In the genomic region with DNA sequence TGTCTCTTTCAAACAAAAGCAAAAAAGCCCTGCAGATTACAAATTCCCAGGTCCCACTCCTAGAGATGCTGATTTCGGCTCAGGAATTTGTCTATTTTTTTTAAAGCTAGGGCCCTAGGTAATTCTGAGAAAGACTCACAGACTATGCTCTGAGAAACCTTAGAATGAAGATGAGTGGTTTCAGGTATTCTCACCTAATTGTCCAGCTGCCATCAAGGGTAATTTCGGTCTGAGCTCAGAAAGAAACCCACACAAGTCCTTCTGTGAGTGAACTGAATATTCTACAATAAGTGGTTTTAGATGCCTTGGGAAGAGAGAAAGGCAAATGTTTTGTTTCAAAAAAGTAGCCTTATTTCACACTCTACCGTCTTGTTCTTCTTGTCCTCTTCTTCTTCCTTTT, we compare ENCODE assay signal across 18 cellular contexts. TPM values are rescaled to one million over a fixed set of nuclear protein-coding genes. Genes with fewer than 3 reads are reported as not detected.
DNase-seq lines count a peak whose midpoint lies in the region; ATAC-seq and TF ChIP-seq lines count a peak whose summit lies in the region.
"Had no signal": no experiment of that assay in that cellular context is flagged by ENCODE, and none has a peak within 500 bp of the region (broad histone marks: within the 10 kb centered on the region; RNA-seq: fewer than 3 reads in every experiment).

No MANE protein-coding gene starts in this region.

- H3F3A ChIP-seq in SK-N-SH (replicated peaks; ENCODE audit: insufficient read depth): no peaks in the 10 kb centered on the region

- no peaks in the 10 kb centered on the region for H4K20me1 ChIP-seq in SK-N-SH (ENCODE audit: insufficient read depth)

- H3K9ac ChIP-seq in SK-N-SH: no peak overlapping the region
- H3K9ac ChIP-seq: GM23248 had no signal

- no peaks in the 10 kb centered on the region for H3K36me3 ChIP-seq in SK-N-SH (replicated peaks in 1 of 2; ENCODE audit: control insufficient read depth in 1 of 2, insufficient read depth in 2 of 2, low read length in 1 of 2)
- H3K36me3 ChIP-seq in sigmoid colon: no peaks in the 10 kb centered on the region

- POLR2A ChIA-PET in SK-N-SH (lab: Yijun Ruan, JAX): no interaction called here

- TF ChIP-seq EP300 in SK-N-SH (IDR thresholded peaks at IDR 0.05; ENCODE audit: borderline replicate concordance in 1 of 2, low read depth in 1 of 2, low read length in 1 of 2): no peak
- no peak for TF ChIP-seq EP300 in sigmoid colon (IDR thresholded peaks at IDR 0.05)

- H3K9me3 ChIP-seq in SK-N-SH: no peaks in the 10 kb centered on the region
- no peaks in the 10 kb centered on the region for H3K9me3 ChIP-seq in sigmoid colon
- H3K9me3 ChIP-seq: A549, Caco-2 had no signal

- no peaks in the 10 kb centered on the region for H3K79me2 ChIP-seq in SK-N-SH (ENCODE audit: insufficient read depth)

- no peak overlapping the region for H3K27ac ChIP-seq in SK-N-SH (ENCODE audit: low read depth in 2 of 2, low read length in 1 of 2)
- H3K27ac ChIP-seq in angular gyrus (ENCODE audit: low read depth, low read length): peak overlapping the region; percentile 13
- H3K27ac ChIP-seq in temporal lobe (ENCODE audit: low read depth, low read length): peak overlapping the region; percentile 50
- H3K27ac ChIP-seq in sigmoid colon: no peak overlapping the region
- H3K27ac ChIP-seq: 22Rv1, A549, C4-2B, GM23248 had no signal

- H3K27me3 ChIP-seq in SK-N-SH (ENCODE audit: insufficient read depth) (peaks cover 20% of the 10 kb centered on the region), sigmoid colon (no peaks in the 10 kb centered on the region)

- TF ChIP-seq CTCF in SK-N-SH (IDR thresholded peaks at IDR 0.05) (no peak), sigmoid colon (IDR thresholded peaks at IDR 0.05) (no peak)

- H3K4me3 ChIP-seq in SK-N-SH (ENCODE audit: low read depth in 2 of 2, low read length in 1 of 2): no peak overlapping the region
- no peak overlapping the region for H3K4me3 ChIP-seq in sigmoid colon
- H3K4me3 ChIP-seq: A549, GM23248 had no signal

- no peak for TF ChIP-seq POLR2A in sigmoid colon (IDR thresholded peaks at IDR 0.05)

- intact Hi-C loops in sigmoid colon (cut with DNase I): no loop called here

- CTCF ChIA-PET in SK-N-SH (lab: Yijun Ruan, JAX): interaction anchor here (1.1 to 2.5 kb wide), 3 partner anchors 9 to 295 kb away, joined by 3 to 10 read pairs (median 3); no protein-coding TSS in a partner anchor

- no peak for TF ChIP-seq RAD21 in SK-N-SH (IDR thresholded peaks at IDR 0.05; ENCODE audit: low read length)

- WGBS in SK-N-SH (ENCODE audit: low lambda C conversion rate): 21% methylated on average over 3 of the region's 3 CpGs
- 90 to 92% methylated on average over 3 of the region's 3 CpGs for WGBS in sigmoid colon, 2 donors

- DNase-seq in SK-N-SH: no peak
- no peak for DNase-seq in NCI-H1105 (lab: John Stamatoyannopoulos, UW)
- no peak for DNase-seq in sigmoid colon
- no peak for DNase-seq in activated CD8-positive, alpha-beta memory T cell treated with anti-CD3 and anti-CD28 coated beads, Interleukin-2, amount 50 U/mL, for 4 hours
- DNase-seq: AML-193; Caco-2; CD4-positive, alpha-beta T cell; GM23248; HCEC 1CT had no signal

- no peak for ATAC-seq in SK-N-SH treated with all-trans-retinoic acid at 6 μM for 48 hours
- ATAC-seq in HG02885 (IDR thresholded peaks at IDR 0.05; ENCODE audit: poor library complexity, unreplicated experiment): peak; percentile 48
- ATAC-seq: A549 had no signal

- no peaks in the 10 kb centered on the region for H3K9me2 ChIP-seq in SK-N-SH

- no peak overlapping the region for H3K4me2 ChIP-seq in SK-N-SH
- H3K4me2 ChIP-seq: A549 had no signal

- H2AFZ ChIP-seq in SK-N-SH (ENCODE audit: low read depth): 0 out of 2 replicates have a peak overlapping the region, but pooled peaks have one; percentile 14
- H2AFZ ChIP-seq: GM23248 had no signal

- H3K4me1 ChIP-seq in SK-N-SH (ENCODE audit: control insufficient read depth in 1 of 2, insufficient read depth in 2 of 2, low read depth in 1 of 2, low read length in 1 of 2) (no peaks in the 10 kb centered on the region), sigmoid colon (peaks cover 0 to 4% (median 0%) of the 10 kb centered on the region in 4 donors)
- H3K4me1 ChIP-seq: A549, Caco-2 had no signal

TF ChIP-seq in SK-N-SH, 30 proteins besides CTCF, POLR2A, EP300 and RAD21 (continues in another document):
- TF ChIP-seq MAX (IDR thresholded peaks at IDR 0.05; ENCODE audit: low read depth): no peak
- TF ChIP-seq ZBTB33 (IDR thresholded peaks at IDR 0.05; ENCODE audit: borderline replicate concordance, low read depth): no peak
- TF ChIP-seq JUND (IDR thresholded peaks at IDR 0.05): no peak
- TF ChIP-seq NFIC (IDR thresholded peaks at IDR 0.05; ENCODE audit: borderline replicate concordance): no peak
- no peak for TF ChIP-seq SIN3A (IDR thresholded peaks at IDR 0.05; ENCODE audit: borderline replicate concordance, low read depth, low read length)
- no peak for TF ChIP-seq GABPA (IDR thresholded peaks at IDR 0.05; ENCODE audit: low read depth)
- no peak for TF ChIP-seq CHD2 (IDR thresholded peaks at IDR 0.05; ENCODE audit: low read length, partially characterized antibody)
- no peak for TF ChIP-seq SMC3 (IDR thresholded peaks at IDR 0.05; ENCODE audit: low read depth, low read length)
- TF ChIP-seq FOSL2 (IDR thresholded peaks at IDR 0.05; ENCODE audit: borderline replicate concordance, low read depth): no peak
- TF ChIP-seq FOXM1 (IDR thresholded peaks at IDR 0.05; ENCODE audit: low read depth): no peak

TF ChIP-seq in SK-N-SH treated with all-trans-retinoic acid at 6 μM for 48 hours, 23 proteins besides CTCF, POLR2A, EP300 and RAD21 (continues in another document):
- no peak for TF ChIP-seq OSR1 (CRISPR knock-in tag; IDR thresholded peaks at IDR 0.05)
- no peak for TF ChIP-seq ARNTL (CRISPR knock-in tag; IDR thresholded peaks at IDR 0.05; ENCODE audit: borderline replicate concordance, low read depth)
- no peak for TF ChIP-seq SNAI2 (CRISPR knock-in tag; IDR thresholded peaks at IDR 0.05)
- TF ChIP-seq, protein P1, sequence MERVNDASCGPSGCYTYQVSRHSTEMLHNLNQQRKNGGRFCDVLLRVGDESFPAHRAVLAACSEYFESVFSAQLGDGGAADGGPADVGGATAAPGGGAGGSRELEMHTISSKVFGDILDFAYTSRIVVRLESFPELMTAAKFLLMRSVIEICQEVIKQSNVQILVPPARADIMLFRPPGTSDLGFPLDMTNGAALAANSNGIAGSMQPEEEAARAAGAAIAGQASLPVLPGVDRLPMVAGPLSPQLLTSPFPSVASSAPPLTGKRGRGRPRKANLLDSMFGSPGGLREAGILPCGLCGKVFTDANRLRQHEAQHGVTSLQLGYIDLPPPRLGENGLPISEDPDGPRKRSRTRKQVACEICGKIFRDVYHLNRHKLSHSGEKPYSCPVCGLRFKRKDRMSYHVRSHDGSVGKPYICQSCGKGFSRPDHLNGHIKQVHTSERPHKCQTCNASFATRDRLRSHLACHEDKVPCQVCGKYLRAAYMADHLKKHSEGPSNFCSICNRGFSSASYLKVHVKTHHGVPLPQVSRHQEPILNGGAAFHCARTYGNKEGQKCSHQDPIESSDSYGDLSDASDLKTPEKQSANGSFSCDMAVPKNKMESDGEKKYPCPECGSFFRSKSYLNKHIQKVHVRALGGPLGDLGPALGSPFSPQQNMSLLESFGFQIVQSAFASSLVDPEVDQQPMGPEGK (CRISPR knock-in tag; IDR thresholded peaks at IDR 0.05; ENCODE audit: borderline replicate concordance): no peak
- TF ChIP-seq ZNF565 (CRISPR knock-in tag; conservative IDR thresholded peaks at IDR 0.05; ENCODE audit: low read depth): no peak
- no peak for TF ChIP-seq ESRRG (CRISPR knock-in tag; IDR thresholded peaks at IDR 0.05)
- no peak for TF ChIP-seq ZC3H10 (CRISPR knock-in tag; IDR thresholded peaks at IDR 0.05)
- no peak for TF ChIP-seq CREB5 (CRISPR knock-in tag; IDR thresholded peaks at IDR 0.05; ENCODE audit: low read depth)
- TF ChIP-seq CSDC2 (CRISPR knock-in tag; IDR thresholded peaks at IDR 0.05): no peak
- TF ChIP-seq BACH2 (CRISPR knock-in tag; IDR thresholded peaks at IDR 0.05; ENCODE audit: borderline replicate concordance): no peak
- no peak for TF ChIP-seq GLIS3 (CRISPR knock-in tag; IDR thresholded peaks at IDR 0.05)

RNA-seq across cellular contexts. Expression of gene DCLRE1A, which starts 45.7 kb away (rescaled TPM):
- 2.6 and 4.0 TPM in 2 replicates for polyA plus RNA-seq in SK-N-SH (2012; rRNA removed)
- 4.5 and 4.9 TPM in 2 replicates for polyA plus RNA-seq in SK-N-SH (2012; cell fraction: cytosol; rRNA removed)
- 1.5 and 3.1 TPM in 2 replicates for polyA plus RNA-seq in SK-N-SH (2012; cell fraction: nucleus; rRNA removed)
- total RNA-seq in temporal lobe: 12.5 TPM
- 1 to 10 TPM; 4.8 to 7.5 (median 4.9) TPM for total RNA-seq in sigmoid colon
- polyA plus RNA-seq in sigmoid colon: 1 to 10 TPM; 3.0 to 4.1 (median 3.5) TPM

RNA-seq across cellular contexts. Expression of gene NHLRC2, which starts 46.3 kb away (rescaled TPM):
- 2.8 and 3.4 TPM in 2 replicates for polyA plus RNA-seq in SK-N-SH (2012; rRNA removed)
- polyA plus RNA-seq in SK-N-SH (2012; cell fraction: cytosol; rRNA removed): 4.0 TPM in 2 replicates
- 4.7 and 6.9 TPM in 2 replicates for polyA plus RNA-seq in SK-N-SH (2012; cell fraction: nucleus; rRNA removed)
- total RNA-seq in temporal lobe: 20.4 TPM
- total RNA-seq in sigmoid colon: 10 to 100 TPM; 31.0 to 67.8 (median 41.3) TPM
- 1 to 10 TPM; 2.4 to 4.9 (median 2.5) TPM for polyA plus RNA-seq in sigmoid colon

RNA-seq across cellular contexts. Expression of gene PLEKHS1, which starts 56.7 kb away (rescaled TPM):
- polyA plus RNA-seq in SK-N-SH (2012; rRNA removed) (not detected in 2 replicates), sigmoid colon (10 to 100 TPM in 1 of 3 donors, 1 to 10 TPM in 2; 1.4 to 11.0 (median 3.6) TPM)
- not detected in 2 replicates for polyA plus RNA-seq in SK-N-SH (2012; cell fraction: cytosol; rRNA removed)
- polyA plus RNA-seq in SK-N-SH (2012; cell fraction: nucleus; rRNA removed): 0.07 TPM in 1 of 2 replicates, not detected in the other
- total RNA-seq in temporal lobe (not detected), sigmoid colon (not detected)
- total RNA-seq: Caco-2, GM23248, HT-29 had no signal
- polyA plus RNA-seq: BJ, GM23248 had no signal

Comparison
In these comparisons a context has a peak if more than half of its experiments do, and no peak if none do; other contexts are left out.
1. H3K27ac ChIP-seq: peak in angular gyrus (single experiment) and temporal lobe (single experiment); none in SK-N-SH (0 of 2) and sigmoid colon (0 of 4).